Comparison of ENCODE assay signal across 32 cellular contexts in the genomic region with DNA sequence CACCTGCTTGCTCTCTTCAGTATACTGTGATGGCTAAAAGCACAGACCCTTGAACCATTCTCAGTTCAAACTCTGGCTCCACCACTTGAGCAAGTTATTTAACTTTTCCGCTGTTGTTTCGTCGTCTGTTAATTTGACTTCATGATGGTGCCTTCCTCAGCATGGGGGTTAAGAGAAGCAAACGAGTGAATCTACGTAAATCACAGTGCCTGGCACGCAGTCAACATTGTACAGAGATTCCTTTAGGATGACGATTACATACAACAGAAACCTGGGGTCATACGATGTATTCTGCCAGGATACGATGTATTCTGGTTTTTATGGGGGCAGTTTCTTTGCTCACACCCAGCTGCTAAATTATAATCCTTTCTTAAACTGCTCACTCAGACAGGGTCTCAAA.
"Had no signal": no experiment of that assay in that cellular context is flagged by ENCODE, and none has a peak within 500 bp of the region (broad histone marks: within the 10 kb centered on the region; RNA-seq: fewer than 3 reads in every experiment).

No MANE protein-coding gene starts in this region.

- DNase-seq: activated CD4-positive, alpha-beta memory T cell treated with anti-CD3 and anti-CD28 coated beads, Interleukin-2, amount 10 ng/mL, durations not matched to agents 7 days and 5 days; activated CD4-positive, alpha-beta T cell treated with anti-CD3 and anti-CD28 coated beads for 1 hour; activated CD4-positive, alpha-beta T cell treated with anti-CD3 and anti-CD28 coated beads for 48 hours; activated CD4-positive, CD25-positive, alpha-beta regulatory T cell; activated CD8-positive, alpha-beta memory T cell treated with anti-CD3 and anti-CD28 coated beads for 24 hours; activated CD8-positive, alpha-beta memory T cell treated with anti-CD3 and anti-CD28 coated beads, Interleukin-2, amount 10 ng/mL, durations not matched to agents 7 days and 5 days; activated CD8-positive, alpha-beta memory T cell treated with anti-CD3 and anti-CD28 coated beads, Interleukin-2, amount 50 U/mL, for 48 hours; activated effector memory CD4-positive, alpha-beta T cell treated with Interleukin-2 at 50 U/mL for 16 hours; activated naive CD4-positive, alpha-beta T cell treated with anti-CD3 and anti-CD28 coated beads, Interleukin-2, amount 10 ng/mL, durations not matched to agents 7 days and 5 days; activated naive CD8-positive, alpha-beta T cell treated with anti-CD3 and anti-CD28 coated beads, Interleukin-2, amount 50 U/mL, for 24 hours; activated T-cell treated with anti-CD3 and anti-CD28 coated beads, Interleukin-2, amount 50 U/mL, for 48 hours; amniotic stem cell; aorta; NCI-H1092 treated with DMSO at 0.1 percent for 48 hours; NCI-H1417; NCI-H146; NCI-H187; NCI-H2029 treated with DMSO at 0.1 percent for 48 hours; NCI-H2107; NCI-H2171; NCI-H510A; NCI-H526; NCI-H748 treated with DMSO at 0.1 percent for 48 hours; NK-92 treated with Interleukin-12 subunit alpha and Interleukin-12 subunit beta, amount 100 ng/mL, for 24 hours; PC-9; SIG-M5; T1000; WERI-Rb-1 had no signal

- H3K4me3 ChIP-seq: cardiac muscle cell, K562, PC-9 had no signal

- H3K27ac ChIP-seq: cardiac muscle cell, PC-9, RWPE1, WERI-Rb-1 had no signal

- H2AFZ ChIP-seq: PC-9 had no signal

- H3K27me3 ChIP-seq: cardiac muscle cell had no signal

- ATAC-seq: activated CD8-positive, alpha-beta memory T cell treated with anti-CD3 and anti-CD28 coated beads, Interleukin-2, amount 10 ng/mL, durations not matched to agents 7 days and 5 days; activated naive CD8-positive, alpha-beta T cell treated with anti-CD3 and anti-CD28 coated beads, Interleukin-2, amount 50 U/mL, for 24 hours; K562; Right ventricle myocardium inferior had no signal

- H3K4me2 ChIP-seq: PC-9 had no signal

- H3K36me3 ChIP-seq: cardiac muscle cell, WERI-Rb-1 had no signal
